19 cellular contexts compared by ENCODE assay signal in the genomic region with DNA sequence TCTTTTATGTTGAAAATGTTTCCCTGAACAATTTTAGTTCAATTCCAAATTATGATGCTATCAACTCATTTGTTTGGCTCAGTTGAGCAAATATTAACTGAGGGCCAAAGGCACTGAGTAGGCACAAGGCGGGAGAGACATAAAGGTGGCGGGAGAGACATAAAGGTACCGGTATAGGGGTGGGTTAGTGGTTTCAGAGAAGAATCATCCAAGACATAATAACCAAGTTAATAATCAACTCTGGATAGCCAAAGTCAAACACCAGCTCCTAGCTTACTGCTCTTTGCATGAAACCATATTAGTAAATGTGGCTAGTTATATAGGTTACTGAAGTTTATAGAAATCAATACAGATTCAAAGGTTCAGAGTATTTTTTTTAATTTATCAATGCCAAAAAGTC.
"Had no signal": no experiment of that assay in that cellular context is flagged by ENCODE, and none has a peak within 500 bp of the region (broad histone marks: within the 10 kb centered on the region; RNA-seq: fewer than 3 reads in every experiment).

No MANE protein-coding gene starts in this region.

- DNase-seq: activated CD4-positive, alpha-beta T cell treated with anti-CD3 and anti-CD28 coated beads for 36 hours; activated CD4-positive, CD25-positive, alpha-beta regulatory T cell; activated CD8-positive, alpha-beta memory T cell treated with anti-CD3 and anti-CD28 coated beads, Interleukin-2, amount 10 ng/mL, durations not matched to agents 7 days and 5 days; activated CD8-positive, alpha-beta T cell treated with anti-CD3 and anti-CD28 coated beads, Interleukin-2, amount 10 ng/mL, durations not matched to agents 7 days and 5 days; activated naive CD8-positive, alpha-beta T cell treated with anti-CD3 and anti-CD28 coated beads, Interleukin-2, amount 50 U/mL, for 24 hours; activated T-cell treated with anti-CD3 and anti-CD28 coated beads, Interleukin-2, amount 50 U/mL, for 48 hours; amygdala; central memory CD4-positive, alpha-beta T cell; dermis blood vessel endothelial cell; effector memory CD4-positive, alpha-beta T cell; glutamatergic neuron; left cardiac atrium; naive thymus-derived CD4-positive, alpha-beta T cell; nucleus accumbens; psoas muscle; spleen; stimulated activated naive CD4-positive, alpha-beta T cell; tibial artery; upper lobe of right lung had no signal
